Comparison of ENCODE assay signal across 17 cellular contexts in genomic region chr3:103308921-103309320, GRCh38.
DNase-seq lines count a peak whose midpoint lies in the region; ATAC-seq, FAIRE-seq and TF ChIP-seq lines count a peak whose summit lies in the region.
"Had no signal": no experiment of that assay in that cellular context is flagged by ENCODE, and none has a peak within 500 bp of the region (broad histone marks: within the 10 kb centered on the region; RNA-seq: fewer than 3 reads in every experiment).

No MANE protein-coding gene starts in this region.

- no peaks in the 10 kb centered on the region for H3F3A ChIP-seq in PC-9 (ENCODE audit: insufficient read depth, low read depth)

- no peaks in the 10 kb centered on the region for H3K79me2 ChIP-seq in PC-9 (ENCODE audit: low read depth)

- POLR2A ChIA-PET in PC-9 (lab: Charles Lee; ENCODE audit: unreplicated experiment) = no interaction called here

- no peaks in the 10 kb centered on the region for H3K9me2 ChIP-seq in PC-9 (ENCODE audit: insufficient read depth)

- H3K27ac ChIP-seq in C4-2B (no peak overlapping the region), PC-9 (no peak overlapping the region)
- H3K27ac ChIP-seq: tibial artery had no signal

- no TSS peak for BruUV-seq in PC-9 (replicated peaks; lab: Mats Ljungman, UMichigan)

- no peak for FAIRE-seq in HTR-8/SVneo (lab: Jason Lieb, UNC)
- FAIRE-seq: TTC549 had no signal

- H3K27me3 ChIP-seq in PC-9 (ENCODE audit: insufficient read depth, low read depth) = no peaks in the 10 kb centered on the region
- H3K27me3 ChIP-seq: tibial artery had no signal

- H4K20me1 ChIP-seq in PC-9 (ENCODE audit: insufficient read depth) = no peaks in the 10 kb centered on the region

- no peak for DNase-seq in PC-9
- peak; percentile 47 for DNase-seq in iPS-NIHi7 (ENCODE audit: extremely low spot score)
- no peak for DNase-seq in HTR-8/SVneo (ENCODE audit: insufficient read length, low spot score)
- no peak for DNase-seq in activated gamma-delta T cell treated with Interleukin-2 at 50 U/mL for 16 hours
- DNase-seq in NCI-H187 (lab: John Stamatoyannopoulos, UW) = no peak
- DNase-seq: activated CD4-positive, alpha-beta T cell treated with anti-CD3 and anti-CD28 coated beads, Interleukin-2, amount 50 U/mL, for 4 hours; activated T-cell treated with anti-CD3 and anti-CD28 coated beads, Interleukin-2, amount 50 U/mL, for 4 hours; caudate nucleus; DMS153; effector CD8-positive, alpha-beta T cell; NCI-H2081; nucleus accumbens; tibial artery had no signal

- no peaks in the 10 kb centered on the region for H3K36me3 ChIP-seq in PC-9 (ENCODE audit: low read depth)
- H3K36me3 ChIP-seq: tibial artery had no signal

- intact Hi-C loops in PC-9 (cut with micrococcal nuclease; ENCODE audit: unreplicated experiment) = no loop called here

- no peak for ATAC-seq in GM21528 (IDR thresholded peaks at IDR 0.05; ENCODE audit: low FRiP score, unreplicated experiment)
- ATAC-seq: activated T-cell treated with anti-CD3 and anti-CD28 coated beads, Interleukin-2, amount 50 U/mL, for 4 hours had no signal

- CTCF ChIA-PET in PC-9 (lab: Charles Lee) = interaction anchor here (0.5 to 0.6 kb wide), 2 partner anchors 185 to 579 kb away, joined by 3 to 5 read pairs; no protein-coding TSS in a partner anchor

- H2AFZ ChIP-seq in PC-9 = 0 out of 2 replicates have a peak overlapping the region, but pooled peaks have one; percentile 14

- no peaks in the 10 kb centered on the region for H3K4me1 ChIP-seq in PC-9 (replicated peaks; ENCODE audit: insufficient read depth)
- H3K4me1 ChIP-seq: tibial artery had no signal

- no peaks in the 10 kb centered on the region for H3K9me3 ChIP-seq in PC-9 (ENCODE audit: insufficient read depth, low read depth)
- H3K9me3 ChIP-seq: tibial artery had no signal

- no peak overlapping the region for H3K4me3 ChIP-seq in GM12875 (ENCODE audit: low read depth, low read length)
- no peak overlapping the region for H3K4me3 ChIP-seq in PC-9
- H3K4me3 ChIP-seq: tibial artery had no signal

- TF ChIP-seq CTCF in C4-2B (conservative IDR thresholded peaks at IDR 0.05) = peak; percentile 25; the same call in 1 of the 2 replicates
- TF ChIP-seq CTCF in GM12875 (IDR thresholded peaks at IDR 0.05; ENCODE audit: borderline replicate concordance, insufficient read depth, low read depth, low read length) = peak; percentile 6; the same call in 1 of the 2 replicates
- TF ChIP-seq CTCF in PC-9 (conservative IDR thresholded peaks at IDR 0.05) = peak; percentile 41

- H3K4me2 ChIP-seq in PC-9 = no peak overlapping the region
